17 cellular contexts compared by ENCODE assay signal in genomic region chr2:153405196-153405595, GRCh38.
DNase-seq lines count a peak whose midpoint lies in the region; TF ChIP-seq lines count a peak whose summit lies in the region.
"Had no signal": no experiment of that assay in that cellular context is flagged by ENCODE, and none has a peak within 500 bp of the region (broad histone marks: within the 10 kb centered on the region; RNA-seq: fewer than 3 reads in every experiment).

No MANE protein-coding gene starts in this region.

- H2AFZ ChIP-seq in mammary epithelial cell (ENCODE audit: low read depth, low read length), result peak overlapping the region; percentile 6
- H2AFZ ChIP-seq: GM23248 had no signal

- no peaks in the 10 kb centered on the region for H3K79me2 ChIP-seq in mammary epithelial cell (ENCODE audit: insufficient read depth, low read length)

- peaks cover 5% of the 10 kb centered on the region for H3K27me3 Mint-ChIP-seq in activated naive CD8-positive, alpha-beta T cell treated with anti-CD3 and anti-CD28 coated beads for 36 hours

- H3K4me1 Mint-ChIP-seq in activated naive CD8-positive, alpha-beta T cell treated with anti-CD3 and anti-CD28 coated beads for 36 hours, result no peaks in the 10 kb centered on the region
- H3K4me1 Mint-ChIP-seq: IgD-negative memory B cell had no signal

- no peaks in the 10 kb centered on the region for H4K20me1 ChIP-seq in mammary epithelial cell (ENCODE audit: insufficient read depth, low read length)
- H4K20me1 ChIP-seq: BLaER1 had no signal

- H3K4me3 Mint-ChIP-seq in activated naive CD8-positive, alpha-beta T cell treated with anti-CD3 and anti-CD28 coated beads for 36 hours, result no peak overlapping the region
- H3K4me3 Mint-ChIP-seq: CD8-positive, alpha-beta T cell; IgD-negative memory B cell had no signal

- no peaks in the 10 kb centered on the region for H3K27me3 ChIP-seq in HUES64 (ENCODE audit: insufficient read depth, low read length)
- no peaks in the 10 kb centered on the region for H3K27me3 ChIP-seq in mammary epithelial cell (ENCODE audit: insufficient read depth, low read length)
- H3K27me3 ChIP-seq in iPS-18a (ENCODE audit: control insufficient read depth, insufficient read depth, low read length), result no peaks in the 10 kb centered on the region
- H3K27me3 ChIP-seq: BLaER1 had no signal

- H3K4me2 ChIP-seq in mammary epithelial cell (ENCODE audit: insufficient read depth, low read depth, low read length), result peak overlapping the region; percentile 33
- H3K4me2 ChIP-seq: BLaER1, SK-N-SH had no signal

- DNase-seq in mammary epithelial cell (peak; percentile 78), NCI-H2029 treated with DMSO at 0.1 percent for 48 hours (lab: John Stamatoyannopoulos, UW) (no peak), HuH-7 (ENCODE audit: low spot score) (no peak)
- DNase-seq in stimulated activated CD4-positive, alpha-beta T cell treated with anti-CD3 and anti-CD28 coated beads, Interleukin-2, amount 100 ng/mL, for 48 hours, result no peak
- no peak for DNase-seq in activated naive CD8-positive, alpha-beta T cell treated with anti-CD3 and anti-CD28 coated beads for 36 hours
- DNase-seq: CD8-positive, alpha-beta T cell; DMS79; GM23248; NCI-H1694 treated with DMSO at 0.1 percent for 48 hours; NCI-H2171; Right ventricle myocardium superior; SK-N-SH had no signal

- dilution Hi-C loops in mammary epithelial cell (cut with HindIII; ENCODE audit: low sequenced_read_pairs), result no loop called here

- intact Hi-C loops in mammary epithelial cell (cut with micrococcal nuclease), result no loop called here

- 100% methylated on average over 1 of the region's 1 CpG for WGBS in HUES64
- WGBS in mammary epithelial cell (ENCODE audit: low coverage, missing lambda C conversion rate), result 8% methylated on average over 1 of the region's 1 CpG

- in situ Hi-C loops in mammary epithelial cell (cut with MboI; ENCODE audit: low sequenced_read_pairs in 2 of 2), result no loop called here

- H3K4me3 ChIP-seq in HUES64 (ENCODE audit: low read length) (peak overlapping the region; percentile 67), mammary epithelial cell (replicated peaks in 1 of 3; ENCODE audit: insufficient read depth in 1 of 3, low read depth in 2 of 3, low read length in 3 of 3) (no peak overlapping the region), iPS-18a (ENCODE audit: low read length) (peak overlapping the region; percentile 86)
- H3K4me3 ChIP-seq: BLaER1, GM23248 had no signal

- H3K36me3 ChIP-seq in ES-I3 (ENCODE audit: insufficient read depth, low read length) (no peaks in the 10 kb centered on the region), HUES64 (ENCODE audit: insufficient read depth, low read length) (no peaks in the 10 kb centered on the region), mammary epithelial cell (ENCODE audit: insufficient read depth, low read length) (no peaks in the 10 kb centered on the region), iPS-18a (ENCODE audit: control insufficient read depth, low read depth, low read length) (no peaks in the 10 kb centered on the region)
- H3K36me3 ChIP-seq: BLaER1 had no signal

- no peaks in the 10 kb centered on the region for H3K9me3 Mint-ChIP-seq in activated naive CD8-positive, alpha-beta T cell treated with anti-CD3 and anti-CD28 coated beads for 36 hours
- H3K9me3 Mint-ChIP-seq: CD8-positive, alpha-beta T cell; IgD-negative memory B cell had no signal

- H3K27ac ChIP-seq in HUES64 (ENCODE audit: low read depth, low read length) (no peak overlapping the region; the same call in 1 of the 2 replicates), mammary epithelial cell (ENCODE audit: insufficient read depth, low read depth, low read length) (no peak overlapping the region), iPS-18a (ENCODE audit: low read length) (no peak overlapping the region)
- H3K27ac ChIP-seq: BLaER1, GM23248 had no signal

- no peak overlapping the region for H3K27ac Mint-ChIP-seq in activated naive CD8-positive, alpha-beta T cell treated with anti-CD3 and anti-CD28 coated beads for 36 hours
- H3K27ac Mint-ChIP-seq: CD8-positive, alpha-beta T cell; IgD-negative memory B cell had no signal

- H3K4me1 ChIP-seq in ES-I3 (ENCODE audit: insufficient read depth, low read length) (peaks cover 18% of the 10 kb centered on the region), HUES64 (ENCODE audit: insufficient read depth, low read length) (peaks cover 46% of the 10 kb centered on the region), mammary epithelial cell (ENCODE audit: insufficient read depth, low read length) (peaks cover 24% of the 10 kb centered on the region), iPS-18a (ENCODE audit: control insufficient read depth, low read depth, low read length) (peaks cover 23% of the 10 kb centered on the region)
- H3K4me1 ChIP-seq: BLaER1 had no signal

- H3K36me3 Mint-ChIP-seq in activated naive CD8-positive, alpha-beta T cell treated with anti-CD3 and anti-CD28 coated beads for 36 hours, result no peaks in the 10 kb centered on the region
- H3K36me3 Mint-ChIP-seq: CD8-positive, alpha-beta T cell; IgD-negative memory B cell had no signal

- H3K9me3 ChIP-seq in ES-I3 (ENCODE audit: control insufficient read depth, insufficient read depth, low read length) (no peaks in the 10 kb centered on the region), HUES64 (ENCODE audit: insufficient read depth, low read depth, low read length) (no peaks in the 10 kb centered on the region), mammary epithelial cell (replicated peaks; ENCODE audit: insufficient read depth, low read length) (no peaks in the 10 kb centered on the region), iPS-18a (ENCODE audit: control insufficient read depth, low read depth, low read length) (no peaks in the 10 kb centered on the region)
- H3K9me3 ChIP-seq: BLaER1, SK-N-SH had no signal

- BruUV-seq in mammary epithelial cell (replicated peaks; lab: Mats Ljungman, UMichigan), result no TSS peak

- TF ChIP-seq CTCF in mammary epithelial cell (conservative IDR thresholded peaks at IDR 0.05 in 1 of 2, IDR thresholded peaks at IDR 0.05 in 1 of 2; ENCODE audit: extremely low read depth in 1 of 2, insufficient read depth in 1 of 2, low read depth in 1 of 2, low read length in 2 of 2), result no peak

- CTCF ChIA-PET in mammary epithelial cell (lab: Charles Lee; ENCODE audit: low non-redundant PET), result interaction anchor here (0.6 kb wide), 1 partner anchor 945 kb away, joined by 4 read pairs; no protein-coding TSS in a partner anchor

- H3K9ac ChIP-seq in ES-I3 (ENCODE audit: low read depth, low read length) (peak overlapping the region; percentile 5; the same call in 1 of the 2 replicates), HUES64 (ENCODE audit: low read depth, low read length) (no peak overlapping the region), mammary epithelial cell (ENCODE audit: insufficient read depth, low read length) (no peak overlapping the region), iPS-18a (ENCODE audit: low read length) (no peak overlapping the region)
- H3K9ac ChIP-seq: BLaER1, GM23248, SK-N-SH had no signal

Comparison
In these comparisons a context has a peak if more than half of its experiments do, and no peak if none do; other contexts are left out.
1. H3K4me3 ChIP-seq: peak in HUES64 (single experiment) and iPS-18a (single experiment); none in mammary epithelial cell (0 of 3).